ENCODE assay signal across 37 cellular contexts in the genomic region with DNA sequence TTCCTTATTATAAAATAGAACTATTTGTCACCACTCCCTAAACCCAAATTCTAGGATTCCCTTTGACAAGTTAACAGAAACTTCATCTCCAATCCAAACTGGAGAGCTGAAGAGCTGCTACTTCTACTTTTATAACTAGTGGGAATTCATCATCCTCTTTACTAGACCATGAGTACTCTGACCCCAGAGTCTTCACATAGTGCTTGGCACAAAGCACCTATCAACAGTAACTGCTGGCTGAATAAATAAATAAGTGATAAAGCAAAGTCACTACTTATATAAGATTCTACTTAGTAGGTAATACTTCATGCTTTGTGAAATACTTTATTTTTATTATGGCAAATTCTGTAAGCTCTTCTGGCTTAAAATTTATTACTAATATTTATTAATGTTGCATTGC.
"Had no signal": no experiment of that assay in that cellular context is flagged by ENCODE, and none has a peak within 500 bp of the region (broad histone marks: within the 10 kb centered on the region; RNA-seq: fewer than 3 reads in every experiment).

No MANE protein-coding gene starts in this region.

- H3K27ac Mint-ChIP-seq: activated CD4-positive, alpha-beta T cell treated with anti-CD3 and anti-CD28 coated beads for 36 hours; activated CD4-positive, alpha-beta T cell treated with anti-CD3 and anti-CD28 coated beads, Interleukin-2, amount 10 ng/mL, durations not matched to agents 7 days and 5 days; activated naive CD4-positive, alpha-beta T cell treated with anti-CD3 and anti-CD28 coated beads for 36 hours; activated naive CD8-positive, alpha-beta T cell treated with anti-CD3 and anti-CD28 coated beads for 36 hours; T-helper 1 cell treated with Interleukin-12 subunit alpha and Interleukin-12 subunit beta and Interleukin-4 antibody, amounts not matched to agents 30 μg/mL and 1 μg/mL, for 36 hours; T-helper 2 cell treated with Interferon-gamma antibody and Interleukin-4, amounts not matched to agents 5 μg/mL and 100 μg/mL, for 36 hours; WTC11 had no signal

- H3K9me3 ChIP-seq: adrenal gland, body of pancreas, breast epithelium had no signal

- DNase-seq: activated CD4-positive, alpha-beta memory T cell treated with anti-CD3 and anti-CD28 coated beads, Interleukin-2, amount 10 ng/mL, durations not matched to agents 7 days and 5 days; activated CD4-positive, alpha-beta T cell treated with anti-CD3 and anti-CD28 coated beads for 1 hour; activated CD4-positive, alpha-beta T cell treated with anti-CD3 and anti-CD28 coated beads for 36 hours; activated CD4-positive, alpha-beta T cell treated with anti-CD3 and anti-CD28 coated beads for 48 hours; activated CD4-positive, alpha-beta T cell treated with anti-CD3 and anti-CD28 coated beads, Interleukin-2, amount 10 ng/mL, durations not matched to agents 7 days and 5 days; activated CD4-positive, alpha-beta T cell treated with anti-CD3 and anti-CD28 coated beads, Interleukin-2, amount 50 U/mL, for 48 hours; activated CD4-positive, CD25-positive, alpha-beta regulatory T cell; activated CD8-positive, alpha-beta memory T cell treated with anti-CD3 and anti-CD28 coated beads for 24 hours; activated CD8-positive, alpha-beta memory T cell treated with anti-CD3 and anti-CD28 coated beads, Interleukin-2, amount 10 ng/mL, durations not matched to agents 7 days and 5 days; activated CD8-positive, alpha-beta memory T cell treated with anti-CD3 and anti-CD28 coated beads, Interleukin-2, amount 50 U/mL, for 48 hours; activated CD8-positive, alpha-beta T cell treated with anti-CD3 and anti-CD28 coated beads, Interleukin-2, amount 10 ng/mL, durations not matched to agents 7 days and 5 days; activated effector memory CD4-positive, alpha-beta T cell treated with anti-CD3 and anti-CD28 coated beads, Interleukin-2, amount 50 U/mL, for 16 hours; activated gamma-delta T cell treated with Interleukin-2 at 50 U/mL for 16 hours; activated naive CD4-positive, alpha-beta T cell; activated naive CD4-positive, alpha-beta T cell treated with anti-CD3 and anti-CD28 coated beads for 36 hours; activated naive CD4-positive, alpha-beta T cell treated with anti-CD3 and anti-CD28 coated beads, Interleukin-2, amount 50 U/mL, for 16 hours; activated naive CD8-positive, alpha-beta T cell treated with anti-CD3 and anti-CD28 coated beads for 36 hours; activated T-cell treated with anti-CD3 and anti-CD28 coated beads, Interleukin-2, amount 50 U/mL, for 24 hours; activated T-cell treated with anti-CD3 and anti-CD28 coated beads, Interleukin-2, amount 50 U/mL, for 48 hours; adrenal gland; amniotic stem cell; aorta; body of pancreas; brain microvascular endothelial cell; central memory CD4-positive, alpha-beta T cell; cerebellar nuclear complex; SW 1271; T-helper 2 cell; T-helper 9 cell; WERI-Rb-1 had no signal

- H3K36me3 ChIP-seq: breast epithelium had no signal

- H3K9me3 Mint-ChIP-seq: activated naive CD4-positive, alpha-beta T cell treated with anti-CD3 and anti-CD28 coated beads for 36 hours; activated T-cell treated with anti-CD3 and anti-CD28 coated beads, Interleukin-2, amount 50 U/mL, for 24 hours had no signal

- H3K27me3 Mint-ChIP-seq: activated CD4-positive, alpha-beta memory T cell treated with anti-CD3 and anti-CD28 coated beads, Interleukin-2, amount 10 ng/mL, durations not matched to agents 7 days and 5 days; activated CD4-positive, alpha-beta T cell treated with anti-CD3 and anti-CD28 coated beads for 36 hours; activated CD4-positive, alpha-beta T cell treated with anti-CD3 and anti-CD28 coated beads, Interleukin-2, amount 10 ng/mL, durations not matched to agents 7 days and 5 days; activated CD8-positive, alpha-beta memory T cell treated with anti-CD3 and anti-CD28 coated beads, Interleukin-2, amount 10 ng/mL, durations not matched to agents 7 days and 5 days; activated naive CD8-positive, alpha-beta T cell treated with anti-CD3 and anti-CD28 coated beads for 36 hours; activated T-cell treated with anti-CD3 and anti-CD28 coated beads, Interleukin-2, amount 50 U/mL, for 24 hours had no signal

- H3K4me3 ChIP-seq: adrenal gland, body of pancreas, breast epithelium had no signal

- H3K4me3 Mint-ChIP-seq: activated CD4-positive, alpha-beta memory T cell treated with anti-CD3 and anti-CD28 coated beads, Interleukin-2, amount 10 ng/mL, durations not matched to agents 7 days and 5 days; activated CD4-positive, alpha-beta T cell treated with anti-CD3 and anti-CD28 coated beads for 36 hours; activated CD4-positive, alpha-beta T cell treated with anti-CD3 and anti-CD28 coated beads, Interleukin-2, amount 10 ng/mL, durations not matched to agents 7 days and 5 days; activated CD8-positive, alpha-beta memory T cell treated with anti-CD3 and anti-CD28 coated beads, Interleukin-2, amount 10 ng/mL, durations not matched to agents 7 days and 5 days; activated CD8-positive, alpha-beta T cell treated with anti-CD3 and anti-CD28 coated beads, Interleukin-2, amount 10 ng/mL, durations not matched to agents 7 days and 5 days; activated naive CD4-positive, alpha-beta T cell treated with anti-CD3 and anti-CD28 coated beads for 36 hours; activated naive CD8-positive, alpha-beta T cell treated with anti-CD3 and anti-CD28 coated beads for 36 hours; activated T-cell treated with anti-CD3 and anti-CD28 coated beads, Interleukin-2, amount 50 U/mL, for 24 hours; T-helper 1 cell treated with Interleukin-12 subunit alpha and Interleukin-12 subunit beta and Interleukin-4 antibody, amounts not matched to agents 30 μg/mL and 1 μg/mL, for 36 hours; T-helper 2 cell treated with Interferon-gamma antibody and Interleukin-4, amounts not matched to agents 5 μg/mL and 100 μg/mL, for 36 hours; WTC11 had no signal

- FAIRE-seq: astrocyte had no signal

- H3K4me1 ChIP-seq: adrenal gland, breast epithelium had no signal

- H3K27ac ChIP-seq: adrenal gland, body of pancreas, brain microvascular endothelial cell, breast epithelium, WERI-Rb-1 had no signal

- H3K27me3 ChIP-seq: adrenal gland, body of pancreas, brain microvascular endothelial cell, breast epithelium had no signal

- ATAC-seq: activated CD4-positive, alpha-beta T cell treated with anti-CD3 and anti-CD28 coated beads for 36 hours; activated CD4-positive, CD25-positive, alpha-beta regulatory T cell treated with anti-CD3 and anti-CD28 coated beads, Interleukin-2, amount 50 U/mL, for 24 hours; activated CD8-positive, alpha-beta memory T cell treated with anti-CD3 and anti-CD28 coated beads, Interleukin-2, amount 10 ng/mL, durations not matched to agents 7 days and 5 days; activated CD8-positive, alpha-beta T cell treated with anti-CD3 and anti-CD28 coated beads, Interleukin-2, amount 10 ng/mL, durations not matched to agents 7 days and 5 days; activated naive CD4-positive, alpha-beta T cell treated with anti-CD3 and anti-CD28 coated beads, Interleukin-2, amount 50 U/mL, for 72 hours; body of pancreas; WTC11 had no signal
